In the genomic region with DNA sequence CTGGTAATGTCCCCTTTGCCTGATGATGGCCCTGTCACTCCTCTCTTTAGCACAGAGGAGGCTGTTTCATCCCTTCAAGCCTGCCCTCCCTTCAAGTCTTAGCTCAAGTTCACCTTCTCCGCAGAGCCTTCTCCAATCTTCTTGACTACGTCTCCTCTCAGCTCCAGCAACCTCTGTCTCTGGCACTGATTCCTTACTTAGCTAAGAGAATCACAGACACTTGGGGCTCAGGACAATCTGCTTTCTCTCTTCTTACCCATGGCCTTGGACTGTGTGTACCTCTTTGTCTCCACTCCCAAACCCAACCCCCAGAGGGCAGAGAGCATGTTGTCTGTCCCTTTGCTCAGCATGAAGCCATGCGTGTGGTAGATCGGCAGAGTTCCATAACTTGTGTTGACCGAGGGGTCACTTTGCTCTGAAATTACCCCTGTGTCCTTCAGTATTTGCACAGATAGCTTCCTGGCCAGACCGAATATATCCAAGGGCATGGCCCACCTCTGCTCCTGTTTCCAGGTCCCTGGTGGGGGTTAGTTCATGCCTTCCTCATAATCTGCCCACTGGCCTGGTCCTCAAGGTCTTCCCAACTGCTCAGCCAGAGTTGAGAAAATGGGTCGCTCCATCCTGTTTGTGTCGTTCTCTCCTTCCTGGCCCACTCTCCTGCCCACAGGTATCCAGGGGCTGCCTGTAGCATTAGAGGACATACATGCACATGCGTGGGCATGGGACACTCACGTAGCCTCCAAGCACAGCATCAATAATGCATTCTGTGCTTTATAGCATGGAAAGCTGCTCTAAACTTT, we compare ENCODE assay signal across 1 cellular context.
TF ChIP-seq lines count a peak whose summit lies in the region.

No MANE protein-coding gene starts in this region.

TF ChIP-seq in HepG2, 621 proteins besides CTCF, POLR2A, EP300 and RAD21 (continued from another document):
- TF ChIP-seq, protein P1, sequence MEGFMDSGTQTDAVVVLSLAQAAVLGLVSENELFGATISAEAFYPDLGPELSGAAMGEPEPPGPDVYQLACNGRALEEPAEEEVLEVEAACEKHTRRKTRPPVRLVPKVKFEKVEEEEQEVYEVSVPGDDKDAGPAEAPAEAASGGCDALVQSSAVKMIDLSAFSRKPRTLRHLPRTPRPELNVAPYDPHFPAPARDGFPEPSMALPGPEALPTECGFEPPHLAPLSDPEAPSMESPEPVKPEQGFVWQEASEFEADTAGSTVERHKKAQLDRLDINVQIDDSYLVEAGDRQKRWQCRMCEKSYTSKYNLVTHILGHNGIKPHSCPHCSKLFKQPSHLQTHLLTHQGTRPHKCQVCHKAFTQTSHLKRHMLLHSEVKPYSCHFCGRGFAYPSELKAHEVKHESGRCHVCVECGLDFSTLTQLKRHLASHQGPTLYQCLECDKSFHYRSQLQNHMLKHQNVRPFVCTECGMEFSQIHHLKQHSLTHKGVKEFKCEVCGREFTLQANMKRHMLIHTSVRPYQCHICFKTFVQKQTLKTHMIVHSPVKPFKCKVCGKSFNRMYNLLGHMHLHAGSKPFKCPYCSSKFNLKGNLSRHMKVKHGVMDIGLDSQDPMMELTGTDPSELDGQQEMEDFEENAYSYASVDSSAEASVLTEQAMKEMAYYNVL (CRISPR knock-in tag; IDR thresholded peaks at IDR 0.05; ENCODE audit: borderline replicate concordance): peak; percentile 93; the same call in 1 of the 2 replicates
- TF ChIP-seq PHF5A (CRISPR knock-in tag; IDR thresholded peaks at IDR 0.05; ENCODE audit: low read depth, unreplicated experiment): peak; percentile 95
- TF ChIP-seq, protein P2, sequence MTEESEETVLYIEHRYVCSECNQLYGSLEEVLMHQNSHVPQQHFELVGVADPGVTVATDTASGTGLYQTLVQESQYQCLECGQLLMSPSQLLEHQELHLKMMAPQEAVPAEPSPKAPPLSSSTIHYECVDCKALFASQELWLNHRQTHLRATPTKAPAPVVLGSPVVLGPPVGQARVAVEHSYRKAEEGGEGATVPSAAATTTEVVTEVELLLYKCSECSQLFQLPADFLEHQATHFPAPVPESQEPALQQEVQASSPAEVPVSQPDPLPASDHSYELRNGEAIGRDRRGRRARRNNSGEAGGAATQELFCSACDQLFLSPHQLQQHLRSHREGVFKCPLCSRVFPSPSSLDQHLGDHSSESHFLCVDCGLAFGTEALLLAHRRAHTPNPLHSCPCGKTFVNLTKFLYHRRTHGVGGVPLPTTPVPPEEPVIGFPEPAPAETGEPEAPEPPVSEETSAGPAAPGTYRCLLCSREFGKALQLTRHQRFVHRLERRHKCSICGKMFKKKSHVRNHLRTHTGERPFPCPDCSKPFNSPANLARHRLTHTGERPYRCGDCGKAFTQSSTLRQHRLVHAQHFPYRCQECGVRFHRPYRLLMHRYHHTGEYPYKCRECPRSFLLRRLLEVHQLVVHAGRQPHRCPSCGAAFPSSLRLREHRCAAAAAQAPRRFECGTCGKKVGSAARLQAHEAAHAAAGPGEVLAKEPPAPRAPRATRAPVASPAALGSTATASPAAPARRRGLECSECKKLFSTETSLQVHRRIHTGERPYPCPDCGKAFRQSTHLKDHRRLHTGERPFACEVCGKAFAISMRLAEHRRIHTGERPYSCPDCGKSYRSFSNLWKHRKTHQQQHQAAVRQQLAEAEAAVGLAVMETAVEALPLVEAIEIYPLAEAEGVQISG (CRISPR knock-in tag; IDR thresholded peaks at IDR 0.05): peak; percentile 90
- peak; percentile 60; the same call in 1 of the 2 replicates for TF ChIP-seq AHR (CRISPR knock-in tag; IDR thresholded peaks at IDR 0.05)
- peak; percentile 60 for TF ChIP-seq TBL1XR1 (IDR thresholded peaks at IDR 0.05; ENCODE audit: borderline replicate concordance, low read length, partially characterized antibody)
- TF ChIP-seq, protein P3, sequence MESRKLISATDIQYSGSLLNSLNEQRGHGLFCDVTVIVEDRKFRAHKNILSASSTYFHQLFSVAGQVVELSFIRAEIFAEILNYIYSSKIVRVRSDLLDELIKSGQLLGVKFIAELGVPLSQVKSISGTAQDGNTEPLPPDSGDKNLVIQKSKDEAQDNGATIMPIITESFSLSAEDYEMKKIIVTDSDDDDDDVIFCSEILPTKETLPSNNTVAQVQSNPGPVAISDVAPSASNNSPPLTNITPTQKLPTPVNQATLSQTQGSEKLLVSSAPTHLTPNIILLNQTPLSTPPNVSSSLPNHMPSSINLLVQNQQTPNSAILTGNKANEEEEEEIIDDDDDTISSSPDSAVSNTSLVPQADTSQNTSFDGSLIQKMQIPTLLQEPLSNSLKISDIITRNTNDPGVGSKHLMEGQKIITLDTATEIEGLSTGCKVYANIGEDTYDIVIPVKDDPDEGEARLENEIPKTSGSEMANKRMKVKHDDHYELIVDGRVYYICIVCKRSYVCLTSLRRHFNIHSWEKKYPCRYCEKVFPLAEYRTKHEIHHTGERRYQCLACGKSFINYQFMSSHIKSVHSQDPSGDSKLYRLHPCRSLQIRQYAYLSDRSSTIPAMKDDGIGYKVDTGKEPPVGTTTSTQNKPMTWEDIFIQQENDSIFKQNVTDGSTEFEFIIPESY (CRISPR knock-in tag; IDR thresholded peaks at IDR 0.05): peak; percentile 81; the same call in 1 of the 2 replicates
- TF ChIP-seq CCDC6 (CRISPR knock-in tag; IDR thresholded peaks at IDR 0.05): peak; percentile 78; the same call in 1 of the 2 replicates
- TF ChIP-seq SNAI1 (CRISPR knock-in tag; IDR thresholded peaks at IDR 0.05; ENCODE audit: borderline replicate concordance): no peak
- no peak for TF ChIP-seq GTF2F1 (IDR thresholded peaks at IDR 0.05; ENCODE audit: low read length)
- peak; percentile 91 for TF ChIP-seq ZNF790 (CRISPR knock-in tag; IDR thresholded peaks at IDR 0.05; ENCODE audit: borderline replicate concordance)
- TF ChIP-seq ZMYM2 (CRISPR knock-in tag; IDR thresholded peaks at IDR 0.05): 0 out of 2 replicates have a peak, but pooled peaks have one; percentile 84
- TF ChIP-seq TEAD3 (CRISPR knock-in tag; optimal IDR thresholded peaks at IDR 0.05; ENCODE audit: borderline replicate concordance): peak; percentile 94
- TF ChIP-seq, protein P4, sequence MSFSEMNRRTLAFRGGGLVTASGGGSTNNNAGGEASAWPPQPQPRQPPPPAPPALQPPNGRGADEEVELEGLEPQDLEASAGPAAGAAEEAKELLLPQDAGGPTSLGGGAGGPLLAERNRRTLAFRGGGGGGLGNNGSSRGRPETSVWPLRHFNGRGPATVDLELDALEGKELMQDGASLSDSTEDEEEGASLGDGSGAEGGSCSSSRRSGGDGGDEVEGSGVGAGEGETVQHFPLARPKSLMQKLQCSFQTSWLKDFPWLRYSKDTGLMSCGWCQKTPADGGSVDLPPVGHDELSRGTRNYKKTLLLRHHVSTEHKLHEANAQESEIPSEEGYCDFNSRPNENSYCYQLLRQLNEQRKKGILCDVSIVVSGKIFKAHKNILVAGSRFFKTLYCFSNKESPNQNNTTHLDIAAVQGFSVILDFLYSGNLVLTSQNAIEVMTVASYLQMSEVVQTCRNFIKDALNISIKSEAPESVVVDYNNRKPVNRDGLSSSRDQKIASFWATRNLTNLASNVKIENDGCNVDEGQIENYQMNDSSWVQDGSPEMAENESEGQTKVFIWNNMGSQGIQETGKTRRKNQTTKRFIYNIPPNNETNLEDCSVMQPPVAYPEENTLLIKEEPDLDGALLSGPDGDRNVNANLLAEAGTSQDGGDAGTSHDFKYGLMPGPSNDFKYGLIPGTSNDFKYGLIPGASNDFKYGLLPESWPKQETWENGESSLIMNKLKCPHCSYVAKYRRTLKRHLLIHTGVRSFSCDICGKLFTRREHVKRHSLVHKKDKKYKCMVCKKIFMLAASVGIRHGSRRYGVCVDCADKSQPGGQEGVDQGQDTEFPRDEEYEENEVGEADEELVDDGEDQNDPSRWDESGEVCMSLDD (CRISPR knock-in tag; IDR thresholded peaks at IDR 0.05; ENCODE audit: borderline replicate concordance): peak; percentile 98
- peak; percentile 72; the same call in 1 of the 2 replicates for TF ChIP-seq NKX3-1 (CRISPR knock-in tag; IDR thresholded peaks at IDR 0.05)
- TF ChIP-seq, protein P5, sequence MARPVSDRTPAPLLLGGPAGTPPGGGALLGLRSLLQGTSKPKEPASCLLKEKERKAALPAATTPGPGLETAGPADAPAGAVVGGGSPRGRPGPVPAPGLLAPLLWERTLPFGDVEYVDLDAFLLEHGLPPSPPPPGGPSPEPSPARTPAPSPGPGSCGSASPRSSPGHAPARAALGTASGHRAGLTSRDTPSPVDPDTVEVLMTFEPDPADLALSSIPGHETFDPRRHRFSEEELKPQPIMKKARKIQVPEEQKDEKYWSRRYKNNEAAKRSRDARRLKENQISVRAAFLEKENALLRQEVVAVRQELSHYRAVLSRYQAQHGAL (CRISPR knock-in tag; IDR thresholded peaks at IDR 0.05; ENCODE audit: not compliant biosample characterization): no peak
- no peak for TF ChIP-seq TCF12 (IDR thresholded peaks at IDR 0.05)
- peak; percentile 74; the same call in 1 of the 2 replicates for TF ChIP-seq TCF12 (CRISPR knock-in tag; IDR thresholded peaks at IDR 0.05)
- TF ChIP-seq HDAC1 (CRISPR knock-in tag; IDR thresholded peaks at IDR 0.05): peak; percentile 94
- TF ChIP-seq ZNF326 (CRISPR knock-in tag; IDR thresholded peaks at IDR 0.05; ENCODE audit: borderline replicate concordance): 0 out of 2 replicates have a peak, but pooled peaks have one; percentile 56
- TF ChIP-seq HOXA5 (CRISPR knock-in tag; IDR thresholded peaks at IDR 0.05): peak; percentile 91
- TF ChIP-seq, protein P6, sequence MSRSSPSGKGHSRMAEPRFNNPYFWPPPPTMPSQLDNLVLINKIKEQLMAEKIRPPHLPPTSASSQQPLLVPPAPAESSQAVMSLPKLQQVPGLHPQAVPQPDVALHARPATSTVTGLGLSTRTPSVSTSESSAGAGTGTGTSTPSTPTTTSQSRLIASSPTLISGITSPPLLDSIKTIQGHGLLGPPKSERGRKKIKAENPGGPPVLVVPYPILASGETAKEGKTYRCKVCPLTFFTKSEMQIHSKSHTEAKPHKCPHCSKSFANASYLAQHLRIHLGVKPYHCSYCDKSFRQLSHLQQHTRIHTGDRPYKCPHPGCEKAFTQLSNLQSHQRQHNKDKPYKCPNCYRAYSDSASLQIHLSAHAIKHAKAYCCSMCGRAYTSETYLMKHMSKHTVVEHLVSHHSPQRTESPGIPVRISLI (CRISPR knock-in tag; IDR thresholded peaks at IDR 0.05; ENCODE audit: borderline replicate concordance): peak; percentile 50; the same call in 1 of the 2 replicates
- TF ChIP-seq GABPB1 (CRISPR knock-in tag; IDR thresholded peaks at IDR 0.05): peak; percentile 23; the same call in 1 of the 2 replicates
- TF ChIP-seq SP1 (IDR thresholded peaks at IDR 0.05): no peak
- peak; percentile 68 for TF ChIP-seq SP1 (CRISPR knock-in tag; IDR thresholded peaks at IDR 0.05)
- no peak for TF ChIP-seq IKZF4 (CRISPR knock-in tag; IDR thresholded peaks at IDR 0.05; ENCODE audit: borderline replicate concordance, low read depth, not compliant biosample characterization)
- TF ChIP-seq ZZZ3 (CRISPR knock-in tag; IDR thresholded peaks at IDR 0.05; ENCODE audit: borderline replicate concordance): no peak
- TF ChIP-seq ZBTB21 (CRISPR knock-in tag; IDR thresholded peaks at IDR 0.05): 0 out of 2 replicates have a peak, but pooled peaks have one; percentile 7
